12 cellular contexts compared by ENCODE assay signal in genomic region chr18:61992285-61992684, GRCh38.
DNase-seq lines count a peak whose midpoint lies in the region; ATAC-seq, FAIRE-seq and TF ChIP-seq lines count a peak whose summit lies in the region.
"Had no signal": no experiment of that assay in that cellular context is flagged by ENCODE, and none has a peak within 500 bp of the region (broad histone marks: within the 10 kb centered on the region; RNA-seq: fewer than 3 reads in every experiment).

No MANE protein-coding gene starts in this region.

- H3K36me3 ChIP-seq in kidney (ENCODE audit: control insufficient read depth in 1 of 2, insufficient read depth in 2 of 2, low read length in 2 of 2) = no peaks in the 10 kb centered on the region
- H3K36me3 ChIP-seq in HAP-1 (replicated peaks) = no peaks in the 10 kb centered on the region
- H3K36me3 ChIP-seq: upper lobe of left lung had no signal

- no peak overlapping the region for H3K9ac ChIP-seq in kidney (ENCODE audit: low read length in 2 of 2)

- intact Hi-C loops in kidney (cut with DNase I) = no loop called here

- H3K9me3 ChIP-seq in kidney (ENCODE audit: control insufficient read depth in 1 of 2, low read length in 2 of 2) = no peaks in the 10 kb centered on the region
- H3K9me3 ChIP-seq in HAP-1 = no peaks in the 10 kb centered on the region
- H3K9me3 ChIP-seq: upper lobe of left lung had no signal

- peaks cover 0 to 2% of the 10 kb centered on the region in 2 donors for H3K4me1 ChIP-seq in kidney (ENCODE audit: control insufficient read depth in 1 of 2, insufficient read depth in 1 of 2, low read depth in 1 of 2, low read length in 2 of 2)
- H3K4me1 ChIP-seq in HAP-1 = no peaks in the 10 kb centered on the region; the same call in 1 of the 2 replicates

- in situ Hi-C loops in astrocyte of the cerebellum (cut with HindIII; ENCODE audit: low sequenced_read_pairs) = no loop called here
- in situ Hi-C loops in HAP-1 (cut with MboI; ENCODE audit: low sequenced_read_pairs) = no loop called here

- peak overlapping the region in 1 of 2 donors; percentile 26 for H3K27ac ChIP-seq in kidney (ENCODE audit: low read depth in 2 of 2, low read length in 2 of 2)
- H3K27ac ChIP-seq: upper lobe of left lung had no signal

- TF ChIP-seq CTCF in astrocyte of the cerebellum (IDR thresholded peaks at IDR 0.05; ENCODE audit: low read depth, low read length, missing control alignments) (no peak), kidney (IDR thresholded peaks at IDR 0.05; ENCODE audit: borderline replicate concordance, extremely low read depth, insufficient read depth) (no peak)

- peak; percentile 32 for FAIRE-seq in kidney (lab: Jason Lieb, UNC)
- FAIRE-seq: GM12891 had no signal

- H3K27me3 ChIP-seq in HAP-1 (ENCODE audit: low read depth) = no peaks in the 10 kb centered on the region
- H3K27me3 ChIP-seq: upper lobe of left lung had no signal

- no peak overlapping the region for H3K4me3 ChIP-seq in astrocyte of the cerebellum (ENCODE audit: low read depth, low read length)
- no peak overlapping the region for H3K4me3 ChIP-seq in kidney (ENCODE audit: low read length in 2 of 2)
- no peak overlapping the region for H3K4me3 ChIP-seq in HAP-1
- H3K4me3 ChIP-seq: upper lobe of left lung had no signal

- DNase-seq in A172 (ENCODE audit: low spot score) (peak; percentile 68), HS-5 (ENCODE audit: low read depth) (peak; percentile 74), astrocyte of the cerebellum (ENCODE audit: low read depth) (peak; percentile 77), kidney (no peak), HPDE6-E6E7 (ENCODE audit: extremely low spot score) (no peak), left lobe of liver (ENCODE audit: low spot score) (no peak), HAP-1 (ENCODE audit: low spot score in 2 of 2) (no peak)
- DNase-seq in activated CD8-positive, alpha-beta memory T cell treated with anti-CD3 and anti-CD28 coated beads, Interleukin-2, amount 50 U/mL, for 48 hours = no peak
- DNase-seq: activated T-cell treated with anti-CD3 and anti-CD28 coated beads, Interleukin-2, amount 50 U/mL, for 4 hours; NCI-H2107; upper lobe of left lung had no signal

- ATAC-seq in left lobe of liver = no peak
- ATAC-seq: activated T-cell treated with anti-CD3 and anti-CD28 coated beads, Interleukin-2, amount 50 U/mL, for 4 hours had no signal

Comparison
In these comparisons a context has a peak if more than half of its experiments do, and no peak if none do; other contexts are left out.
1. DNase-seq: peak in A172 (single experiment), HS-5 (single experiment) and astrocyte of the cerebellum (single experiment); none in kidney (single experiment), HPDE6-E6E7 (single experiment), left lobe of liver (single experiment), activated CD8-positive, alpha-beta memory T cell treated with anti-CD3 and anti-CD28 coated beads, Interleukin-2, amount 50 U/mL, for 48 hours (single experiment) and HAP-1 (0 of 2).